8 cellular contexts compared by ENCODE assay signal in genomic region chr20:35952480-35953410, GRCh38. TPM values are rescaled to one million over a fixed set of nuclear protein-coding genes. Genes with fewer than 3 reads are reported as not detected.
DNase-seq lines count a peak whose midpoint lies in the region; ATAC-seq and TF ChIP-seq lines count a peak whose summit lies in the region.

No MANE protein-coding gene starts in this region.

- no peaks in the 10 kb centered on the region for H3K27me3 Mint-ChIP-seq in activated naive CD4-positive, alpha-beta T cell treated with anti-CD3 and anti-CD28 coated beads, Interleukin-2, amount 50 U/mL, for 24 hours
- H3K27me3 Mint-ChIP-seq in effector memory CD8-positive, alpha-beta T cell = no peaks in the 10 kb centered on the region
- H3K27me3 Mint-ChIP-seq in natural killer cell (ENCODE audit: low read depth in 2 of 2) = no peaks in the 10 kb centered on the region

- ATAC-seq in effector memory CD8-positive, alpha-beta T cell (replicated peaks) = no peak
- ATAC-seq in natural killer cell (no peak), GM19395 (IDR thresholded peaks at IDR 0.05; ENCODE audit: unreplicated experiment) (no peak), GM21360 (IDR thresholded peaks at IDR 0.05; ENCODE audit: unreplicated experiment) (no peak)

- intact Hi-C loops in natural killer cell (cut with micrococcal nuclease) = loop anchor here (5.0 kb wide), 1 partner anchor 210 kb away; the partner anchor contains the start of gene RBM39

- peaks cover 1% of the 10 kb centered on the region for H3K36me3 Mint-ChIP-seq in activated naive CD4-positive, alpha-beta T cell treated with anti-CD3 and anti-CD28 coated beads, Interleukin-2, amount 50 U/mL, for 24 hours
- peaks cover 25% of the 10 kb centered on the region for H3K36me3 Mint-ChIP-seq in effector memory CD8-positive, alpha-beta T cell (ENCODE audit: insufficient read depth)
- H3K36me3 Mint-ChIP-seq in natural killer cell = no peaks in the 10 kb centered on the region

- no peaks in the 10 kb centered on the region for H3K9me3 Mint-ChIP-seq in activated naive CD4-positive, alpha-beta T cell treated with anti-CD3 and anti-CD28 coated beads, Interleukin-2, amount 50 U/mL, for 24 hours
- no peaks in the 10 kb centered on the region for H3K9me3 Mint-ChIP-seq in effector memory CD8-positive, alpha-beta T cell
- no peaks in the 10 kb centered on the region for H3K9me3 Mint-ChIP-seq in natural killer cell

- no peak for DNase-seq in activated naive CD4-positive, alpha-beta T cell treated with anti-CD3 and anti-CD28 coated beads, Interleukin-2, amount 50 U/mL, for 16 hours
- peak in 1 of 3 experiments; percentile 5 for DNase-seq in effector memory CD8-positive, alpha-beta T cell
- DNase-seq in natural killer cell (no peak), hypothalamus (lab: John Stamatoyannopoulos, UW) (no peak)

- peak overlapping the region; percentile 99 for H3K4me3 Mint-ChIP-seq in activated naive CD4-positive, alpha-beta T cell treated with anti-CD3 and anti-CD28 coated beads, Interleukin-2, amount 50 U/mL, for 24 hours
- H3K4me3 Mint-ChIP-seq in effector memory CD8-positive, alpha-beta T cell = peak overlapping the region; percentile 97 to 99
- peak overlapping the region; percentile 99 for H3K4me3 Mint-ChIP-seq in natural killer cell

- TF ChIP-seq CTCF in natural killer cell (IDR thresholded peaks at IDR 0.05) = no peak

- peak overlapping the region; percentile 93 for H3K27ac Mint-ChIP-seq in activated naive CD4-positive, alpha-beta T cell treated with anti-CD3 and anti-CD28 coated beads, Interleukin-2, amount 50 U/mL, for 24 hours
- H3K27ac Mint-ChIP-seq in effector memory CD8-positive, alpha-beta T cell = peak overlapping the region; percentile 99 to 100
- H3K27ac Mint-ChIP-seq in natural killer cell = peak overlapping the region; percentile 98 to 100

- TF ChIP-seq POLR2A in Raji (IDR thresholded peaks at IDR 0.05; ENCODE audit: insufficient read depth, low read depth, low read length) = 0 out of 2 replicates have a peak, but pooled peaks have one; percentile 24

- peaks cover 22% of the 10 kb centered on the region for H3K4me1 Mint-ChIP-seq in activated naive CD4-positive, alpha-beta T cell treated with anti-CD3 and anti-CD28 coated beads, Interleukin-2, amount 50 U/mL, for 24 hours
- peaks cover 11 to 21% of the 10 kb centered on the region in 2 donors for H3K4me1 Mint-ChIP-seq in effector memory CD8-positive, alpha-beta T cell (ENCODE audit: low read depth in 2 of 2)
- H3K4me1 Mint-ChIP-seq in natural killer cell = peaks cover 17 to 25% of the 10 kb centered on the region in 2 donors

RNA-seq across cellular contexts. Expression of gene SCAND1, which starts 1.6 kb away (rescaled TPM):
- 10 to 100 TPM; 51.4 to 70.3 (median 63.9) TPM for total RNA-seq in natural killer cell

RNA-seq across cellular contexts. Expression of gene CNBD2, which starts 15.6 kb away (rescaled TPM):
- 10 to 100 TPM; 17.2 to 20.5 (median 19.5) TPM for total RNA-seq in natural killer cell
